Comparison of ENCODE assay signal across 8 cellular contexts in genomic region chr17:78986048-78986648, GRCh38. TPM values are rescaled to one million over a fixed set of nuclear protein-coding genes. Genes with fewer than 3 reads are reported as not detected.
DNase-seq lines count a peak whose midpoint lies in the region; ATAC-seq, FAIRE-seq and TF ChIP-seq lines count a peak whose summit lies in the region.

No MANE protein-coding gene starts in this region.

- peaks cover 10% of the 10 kb centered on the region; the same call in 1 of the 2 replicates for H3K4me1 ChIP-seq in GM12878 (ENCODE audit: control insufficient read depth, insufficient read depth, low read length)
- H3K4me1 ChIP-seq in lung (ENCODE audit: control insufficient read depth in 2 of 2, insufficient read depth in 2 of 2, low read length in 2 of 2) = peaks cover 0 to 3% of the 10 kb centered on the region in 2 donors
- peaks cover 18 to 30% (median 27%) of the 10 kb centered on the region in 4 donors for H3K4me1 ChIP-seq in upper lobe of left lung

- TF ChIP-seq EP300 in GM12878 (IDR thresholded peaks at IDR 0.05; ENCODE audit: borderline replicate concordance in 1 of 2, control insufficient read depth in 1 of 2, low read depth in 2 of 2, low read length in 2 of 2) (no peak), upper lobe of left lung (IDR thresholded peaks at IDR 0.05) (no peak)

- TF ChIP-seq POLR2A in GM12878 (IDR thresholded peaks at IDR 0.05; ENCODE audit: low read depth, low read length) (no peak), upper lobe of left lung (IDR thresholded peaks at IDR 0.05) (peak in 1 of 4 donors; percentile 19)

- no peak overlapping the region for H3K4me3 ChIP-seq in GM12878
- H3K4me3 ChIP-seq in lung = no peak overlapping the region
- H3K4me3 ChIP-seq in upper lobe of left lung = peak overlapping the region in 3 of 4 donors; percentile 27 to 40 (median 34)

- intact Hi-C loops in GM12878 (cut with micrococcal nuclease; ENCODE audit: unreplicated experiment) = no loop called here

- CTCF ChIA-PET in GM12878 (lab: Yijun Ruan, JAX) = interaction anchor here (0.6 to 2.1 kb wide), 6 partner anchors 10 to 120 kb away, joined by 3 to 9 read pairs (median 3); no protein-coding TSS in a partner anchor

- H3K36me3 ChIP-seq in GM12878 (ENCODE audit: control insufficient read depth in 2 of 2, insufficient read depth in 2 of 2, low read length in 1 of 2) (peaks cover 0 to under 1% of the 10 kb centered on the region in 2 experiments; a peak in 2 of 4 replicates), lung (ENCODE audit: control insufficient read depth in 2 of 2, insufficient read depth in 2 of 2, low read length in 2 of 2) (peaks cover 0 to 10% of the 10 kb centered on the region in 2 donors), upper lobe of left lung (peaks cover 4 to 14% (median 9%) of the 10 kb centered on the region in 4 donors)

- POLR2A ChIA-PET in GM12878 (lab: Charles Lee) = no interaction called here

- TF ChIP-seq CTCF in GM12878 (IDR thresholded peaks at IDR 0.05 in 2 of 3, conservative IDR thresholded peaks at IDR 0.05 in 1 of 3; ENCODE audit: control insufficient read depth in 2 of 3, extremely low read depth in 1 of 3, insufficient read depth in 1 of 3, low read depth in 3 of 3, low read length in 3 of 3) (peak; percentile 32 to 51 (median 42); a peak in 4 of 6 replicates), lung (IDR thresholded peaks at IDR 0.05; ENCODE audit: control extremely low read depth, extremely low read depth) (peak; percentile 5), upper lobe of left lung (IDR thresholded peaks at IDR 0.05) (peak in 4 of 6 experiments; percentile 9 to 45 (median 32))

- H3K27ac ChIP-seq in GM12878 (ENCODE audit: control insufficient read depth, insufficient read depth) (no peak overlapping the region), lung (ENCODE audit: low read depth in 1 of 2, low read length in 1 of 2) (peak overlapping the region; percentile 57 to 81), upper lobe of left lung (peak overlapping the region; percentile 77 to 87 (median 84))

- H3K27me3 ChIP-seq in GM12878 (replicated peaks in 1 of 2; ENCODE audit: control insufficient read depth in 2 of 2, insufficient read depth in 2 of 2, low read length in 1 of 2) (no peaks in the 10 kb centered on the region), lung (ENCODE audit: control insufficient read depth, insufficient read depth) (no peaks in the 10 kb centered on the region), upper lobe of left lung (no peaks in the 10 kb centered on the region)

- 8% methylated on average over 6 of the region's 6 CpGs for WGBS in GM12878 (ENCODE audit: insufficient coverage, insufficient replicate concordance, low lambda C conversion rate, missing lambda C conversion rate)
- WGBS in lung, 2 donors = 17 to 22% methylated on average over 6 of the region's 6 CpGs
- 18 to 22% methylated on average over 6 of the region's 6 CpGs for WGBS in upper lobe of left lung, 2 donors

- BruUV-seq in GM12878 (replicated peaks; lab: Mats Ljungman, UMichigan) = no TSS peak

- H4K20me1 ChIP-seq in GM12878 (ENCODE audit: control insufficient read depth, insufficient read depth) = no peaks in the 10 kb centered on the region

- H3K79me2 ChIP-seq in GM12878 (ENCODE audit: control insufficient read depth, insufficient read depth, low read length) = no peaks in the 10 kb centered on the region

- no peaks in the 10 kb centered on the region for H3K9me3 Mint-ChIP-seq in immature natural killer cell

- H3K9me3 ChIP-seq in GM12878 (replicated peaks; ENCODE audit: control insufficient read depth, insufficient read depth, low read length) = no peaks in the 10 kb centered on the region
- H3K9me3 ChIP-seq in lung (ENCODE audit: control insufficient read depth in 2 of 2, insufficient read depth in 1 of 2, low read length in 1 of 2) = no peaks in the 10 kb centered on the region
- no peaks in the 10 kb centered on the region for H3K9me3 ChIP-seq in upper lobe of left lung

- no peak overlapping the region for H3K9ac ChIP-seq in GM12878 (ENCODE audit: control insufficient read depth, insufficient read depth, low read length)

- H3K27me3 Mint-ChIP-seq in immature natural killer cell (ENCODE audit: low read depth in 3 of 3) = peaks cover 2 to 7% (median 3%) of the 10 kb centered on the region in 3 donors

- peak; percentile 95 for FAIRE-seq in GM12878 (lab: Jason Lieb, UNC)

- peaks cover 14 to 15% of the 10 kb centered on the region in 2 donors for H3K4me1 Mint-ChIP-seq in immature natural killer cell

- in situ Hi-C loops in GM12878 (cut with MboI) = no loop called here

- SMC1A ChIA-PET in GM12878 (lab: Charles Lee; ENCODE audit: uncharacterized antibody, unreplicated experiment) = no interaction called here

- H2AFZ ChIP-seq in GM12878 (ENCODE audit: control insufficient read depth, low read depth, low read length) = peak overlapping the region; percentile 3

- H3K4me3 Mint-ChIP-seq in immature natural killer cell = peak overlapping the region in 2 of 5 donors; percentile 12 to 55

- ATAC-seq in GM12878 = peak; percentile 86
- ATAC-seq in lung (ENCODE audit: insufficient read depth, low FRiP score) = no peak
- peak in 1 of 2 donors; percentile 85 for ATAC-seq in upper lobe of left lung (ENCODE audit: low FRiP score in 2 of 2)
- ATAC-seq in HG03135 (IDR thresholded peaks at IDR 0.05; ENCODE audit: unreplicated experiment) = no peak

- DNase-seq in GDM1 (lab: John Stamatoyannopoulos, UW) (peak; percentile 55), NCI-H345 (lab: John Stamatoyannopoulos, UW) (peak; percentile 29), GM12878 (ENCODE audit: low read depth, low spot score) (no peak), lung (ENCODE audit: low spot score) (no peak), upper lobe of left lung (peak in 1 of 2 donors; percentile 73), immature natural killer cell (no peak), NCI-H82 (lab: John Stamatoyannopoulos, UW) (no peak)

- peak; percentile 33; the same call in 1 of the 2 replicates for TF ChIP-seq RAD21 in GM12878 (IDR thresholded peaks at IDR 0.05; ENCODE audit: insufficient read depth, low read depth, low read length)

- no peak overlapping the region for H3K27ac Mint-ChIP-seq in immature natural killer cell

- peak overlapping the region; percentile 57 for H3K4me2 ChIP-seq in GM12878 (ENCODE audit: control insufficient read depth, insufficient read depth)

- peaks cover 2 to 7% (median 4%) of the 10 kb centered on the region in 3 donors for H3K36me3 Mint-ChIP-seq in immature natural killer cell

- RAD21 ChIA-PET in GM12878 (lab: Charles Lee; ENCODE audit: unreplicated experiment) = interaction anchor here (1.7 kb wide), 1 partner anchor 97 kb away, joined by 3 read pairs; no protein-coding TSS in a partner anchor

RNA-seq across cellular contexts. Expression of gene LGALS3BP, which starts 6.4 kb away (rescaled TPM):
- 2.4 and 4.0 TPM in 2 replicates for total RNA-seq in GM12878 (2013; cell fraction: nucleolus; rRNA removed)
- total RNA-seq in GM12878 (2014; rRNA removed) (1.9 and 2.2 TPM in 2 replicates), GM12878 (2014; rRNA removed; fragmentation: Illumina TruSeq; extraction: Trizol) (1.0 TPM in 2 replicates), GM12878 (2021) (5.2 and 5.8 TPM in 2 replicates), lung (100 to 1,000 TPM; 183 to 479 TPM), upper lobe of left lung (1,000 to 10,000 TPM in 1 of 6 donors, 100 to 1,000 TPM in 5; 257 to 1,111 (median 533) TPM)
- 1.5 TPM for polyA plus RNA-seq in GM12878 (2011; ENCODE audit: low read depth)
- polyA plus RNA-seq in GM12878 (2011; rRNA removed) (0.82 and 2.0 TPM in 2 replicates), GM12878 (2014; fragmentation: Illumina TruSeq; extraction: Trizol) (1.4 and 1.7 TPM in 2 replicates), GM12878 (2014; fragmentation: Nextera tagmentation; extraction: Ambion mirVana) (under 1 TPM; 0.52 to 0.62 TPM), GM12878 (2014; rRNA removed) (1.8 and 2.7 TPM in 2 replicates), GM12878 (2016; fragmentation: Nextera tagmentation; extraction: Ambion mirVana) (1 to 10 TPM; 2.0 to 3.5 TPM), lung (100 to 1,000 TPM; 229 to 261 TPM), immature natural killer cell (10 to 100 TPM in 1 of 3 donors, 1 to 10 TPM in 2; 3.4 to 10.2 (median 3.6) TPM)
- 3.4 and 3.5 TPM in 2 replicates for polyA plus RNA-seq in GM12878 (2011; cell fraction: cytosol; rRNA removed)
- 9.5 and 14.8 TPM in 2 replicates for polyA plus RNA-seq in GM12878 (2011; cell fraction: nucleus; rRNA removed)
- 2.0 and 2.3 TPM in 2 replicates for polyA plus RNA-seq in GM12878 (2012)
- 2.2 and 5.8 TPM in 2 replicates for polyA minus RNA-seq in GM12878 (2011; rRNA and poly(A)+ RNA removed)
- 4.8 and 5.2 TPM in 2 replicates for polyA minus RNA-seq in GM12878 (2011; cell fraction: cytosol; rRNA and poly(A)+ RNA removed)
- polyA minus RNA-seq in GM12878 (2011; cell fraction: nucleus; rRNA and poly(A)+ RNA removed) = 2.2 and 2.5 TPM in 2 replicates

RNA-seq across cellular contexts. Expression of gene CANT1, which starts 23.4 kb away (rescaled TPM):
- total RNA-seq in GM12878 (2013; cell fraction: nucleolus; rRNA removed) = 25.7 and 30.1 TPM in 2 replicates
- total RNA-seq in GM12878 (2014; rRNA removed) (18.6 and 20.0 TPM in 2 replicates), GM12878 (2014; rRNA removed; fragmentation: Illumina TruSeq; extraction: Trizol) (10.7 and 12.2 TPM in 2 replicates), GM12878 (2021) (48.5 and 59.2 TPM in 2 replicates), lung (10 to 100 TPM; 31.4 to 75.8 TPM), upper lobe of left lung (10 to 100 TPM; 19.5 to 77.8 (median 38.6) TPM)
- 9.2 TPM for polyA plus RNA-seq in GM12878 (2011; ENCODE audit: low read depth)
- polyA plus RNA-seq in GM12878 (2011; rRNA removed) (20.5 and 28.8 TPM in 2 replicates), GM12878 (2014; fragmentation: Illumina TruSeq; extraction: Trizol) (13.6 and 18.4 TPM in 2 replicates), GM12878 (2014; fragmentation: Nextera tagmentation; extraction: Ambion mirVana) (1 to 10 TPM; 2.2 to 7.9 TPM), GM12878 (2014; rRNA removed) (21.8 and 23.4 TPM in 2 replicates), GM12878 (2016; fragmentation: Nextera tagmentation; extraction: Ambion mirVana) (10 to 100 TPM; 28.3 to 34.0 TPM), lung (10 to 100 TPM in 1 of 2 donors, 1 to 10 TPM in 1; 8.5 to 66.0 TPM), immature natural killer cell (1 to 10 TPM; 3.7 to 7.2 (median 4.6) TPM)
- polyA plus RNA-seq in GM12878 (2011; cell fraction: cytosol; rRNA removed) = 36.5 and 38.5 TPM in 2 replicates
- 27.3 and 30.3 TPM in 2 replicates for polyA plus RNA-seq in GM12878 (2011; cell fraction: nucleus; rRNA removed)
- 22.0 and 25.3 TPM in 2 replicates for polyA plus RNA-seq in GM12878 (2012)
- 26.1 and 39.0 TPM in 2 replicates for polyA minus RNA-seq in GM12878 (2011; rRNA and poly(A)+ RNA removed)
- 16.4 and 19.6 TPM in 2 replicates for polyA minus RNA-seq in GM12878 (2011; cell fraction: cytosol; rRNA and poly(A)+ RNA removed)
- 11.4 and 20.2 TPM in 2 replicates for polyA minus RNA-seq in GM12878 (2011; cell fraction: nucleus; rRNA and poly(A)+ RNA removed)

RNA-seq across cellular contexts. Expression of gene C1QTNF1, which starts 37.8 kb away (rescaled TPM):
- total RNA-seq in GM12878 (2013; cell fraction: nucleolus; rRNA removed) = 0.56 and 0.59 TPM in 2 replicates
- 0.28 and 0.33 TPM in 2 replicates for total RNA-seq in GM12878 (2014; rRNA removed)
- 0.05 and 0.09 TPM in 2 replicates for total RNA-seq in GM12878 (2014; rRNA removed; fragmentation: Illumina TruSeq; extraction: Trizol)
- total RNA-seq in GM12878 (2021) = 0.21 and 0.56 TPM in 2 replicates
- polyA plus RNA-seq in GM12878 (2011; ENCODE audit: low read depth) = not detected
- not detected in 2 replicates for polyA plus RNA-seq in GM12878 (2011; rRNA removed)
- polyA plus RNA-seq in GM12878 (2011; cell fraction: cytosol; rRNA removed) = 0.03 and 0.08 TPM in 2 replicates
- polyA plus RNA-seq in GM12878 (2011; cell fraction: nucleus; rRNA removed) = 0.03 and 0.07 TPM in 2 replicates
- 0.07 and 0.18 TPM in 2 replicates for polyA plus RNA-seq in GM12878 (2012)
- polyA plus RNA-seq in GM12878 (2014; fragmentation: Illumina TruSeq; extraction: Trizol) = 0.10 TPM in 1 of 2 replicates, not detected in the other
- not detected for polyA plus RNA-seq in GM12878 (2014; fragmentation: Nextera tagmentation; extraction: Ambion mirVana)
- 0.46 and 1.1 TPM in 2 replicates for polyA plus RNA-seq in GM12878 (2014; rRNA removed)
- under 1 TPM in 1 of 2 experiments, not detected in 1; 0.05 TPM for polyA plus RNA-seq in GM12878 (2016; fragmentation: Nextera tagmentation; extraction: Ambion mirVana)
- polyA minus RNA-seq in GM12878 (2011; rRNA and poly(A)+ RNA removed) = not detected in 2 replicates
- not detected in 2 replicates for polyA minus RNA-seq in GM12878 (2011; cell fraction: cytosol; rRNA and poly(A)+ RNA removed)
- polyA minus RNA-seq in GM12878 (2011; cell fraction: nucleus; rRNA and poly(A)+ RNA removed) = not detected in 2 replicates
- total RNA-seq in lung = 10 to 100 TPM in 1 of 2 donors, 1 to 10 TPM in 1; 7.4 to 35.7 TPM
- 10 to 100 TPM; 24.3 to 84.5 TPM for polyA plus RNA-seq in lung
- total RNA-seq in upper lobe of left lung = 10 to 100 TPM in 4 of 6 donors, 1 to 10 TPM in 2; 9.3 to 30.4 (median 14.1) TPM
- not detected for polyA plus RNA-seq in immature natural killer cell

Comparison
In these comparisons a context has a peak if more than half of its experiments do, and no peak if none do; other contexts are left out.
1. DNase-seq: peak in GDM1 (single experiment) and NCI-H345 (single experiment); none in GM12878 (single experiment), lung (single experiment), immature natural killer cell (0 of 3) and NCI-H82 (single experiment).
2. H3K4me3 ChIP-seq: peak in upper lobe of left lung (3 of 4); none in GM12878 (single experiment) and lung (single experiment).
3. RNA of gene LGALS3BP, which starts 6.4 kb away (total RNA-seq): 257 to 1,111 TPM in upper lobe of left lung and 183 to 479 TPM in lung; 1.0 to 5.8 TPM in GM12878; every median in the first group is over 10 times any median in the second.
4. RNA of gene C1QTNF1, which starts 37.8 kb away (total RNA-seq): 7.4 to 35.7 TPM in lung and 9.3 to 30.4 TPM in upper lobe of left lung; 0.05 to 0.59 TPM in GM12878; every median in the first group is over 4 times any median in the second.
5. Peak in every context shown above with its lines, with median percentiles within 50 percentile points of each other: CTCF ChIP-seq.